Comparison of ENCODE assay signal across 18 cellular contexts in genomic region chr22:40218152-40218551, GRCh38. TPM values are rescaled to one million over a fixed set of nuclear protein-coding genes. Genes with fewer than 3 reads are reported as not detected.
A peak's percentile ranks its signal among the peaks of the same experiment; 100 is the strongest.
DNase-seq lines count a peak whose midpoint lies in the region; ATAC-seq and TF ChIP-seq lines count a peak whose summit lies in the region.
"Had no signal": no experiment of that assay in that cellular context is flagged by ENCODE, and none has a peak within 500 bp of the region (broad histone marks: within the 10 kb centered on the region; RNA-seq: fewer than 3 reads in every experiment).

No MANE protein-coding gene starts in this region.

- peak; percentile 16 for ATAC-seq in central memory CD8-positive, alpha-beta T cell (replicated peaks; ENCODE audit: extremely low read depth, poor library complexity, severe bottlenecking)
- no peak for ATAC-seq in foreskin keratinocyte
- ATAC-seq: pancreas had no signal

- H3K36me3 ChIP-seq in HEK293 (ENCODE audit: control insufficient read depth in 2 of 2, insufficient read depth in 1 of 2, low read length in 2 of 2) (no peaks in the 10 kb centered on the region; a peak in 1 of 3 replicates), neutrophil (no peaks in the 10 kb centered on the region), A673 (ENCODE audit: insufficient read depth, low read length, poor library complexity, severe bottlenecking) (no peaks in the 10 kb centered on the region)
- H3K36me3 ChIP-seq: cardiac muscle cell, pancreas had no signal

- H3K27ac Mint-ChIP-seq in T-helper 1 cell treated with Interleukin-12 subunit alpha and Interleukin-12 subunit beta and Interleukin-4 antibody, amounts not matched to agents 30 μg/mL and 1 μg/mL, for 36 hours, result peak overlapping the region; percentile 50
- peak overlapping the region; percentile 85 for H3K27ac Mint-ChIP-seq in central memory CD8-positive, alpha-beta T cell (ENCODE audit: low read depth)

- intact Hi-C loops in A673 (cut with micrococcal nuclease; ENCODE audit: unreplicated experiment), result no loop called here

- peaks cover 14% of the 10 kb centered on the region for H3K36me3 Mint-ChIP-seq in T-helper 1 cell treated with Interleukin-12 subunit alpha and Interleukin-12 subunit beta and Interleukin-4 antibody, amounts not matched to agents 30 μg/mL and 1 μg/mL, for 36 hours (ENCODE audit: low read depth)
- H3K36me3 Mint-ChIP-seq in central memory CD8-positive, alpha-beta T cell (ENCODE audit: insufficient read depth), result peaks cover 9% of the 10 kb centered on the region

- H3K4me3 ChIP-seq in HEK293 (ENCODE audit: low read depth, low read length), result no peak overlapping the region
- H3K4me3 ChIP-seq in neutrophil (ENCODE audit: low read depth in 1 of 2, low read length in 1 of 2), result no peak overlapping the region
- H3K4me3 ChIP-seq in A673 (ENCODE audit: low read depth, low read length, poor library complexity, severe bottlenecking), result no peak overlapping the region
- H3K4me3 ChIP-seq: BLaER1, cardiac muscle cell, pancreas, skin epidermis had no signal

- no peak for TF ChIP-seq CTCF in HEK293 (tag by site-specific recombination; IDR thresholded peaks at IDR 0.05)
- no peak for TF ChIP-seq CTCF in neutrophil (IDR thresholded peaks at IDR 0.05)
- no peak for TF ChIP-seq CTCF in A673 (conservative IDR thresholded peaks at IDR 0.05; ENCODE audit: low read depth, low read length)
- TF ChIP-seq CTCF in foreskin keratinocyte (conservative IDR thresholded peaks at IDR 0.05), result no peak

- no peaks in the 10 kb centered on the region for H3K27me3 ChIP-seq in neutrophil
- no peaks in the 10 kb centered on the region for H3K27me3 ChIP-seq in A673 (replicated peaks; ENCODE audit: insufficient read depth, low read depth, low read length, poor library complexity)
- no peaks in the 10 kb centered on the region for H3K27me3 ChIP-seq in foreskin keratinocyte
- H3K27me3 ChIP-seq: BLaER1, cardiac muscle cell, pancreas had no signal

- DNase-seq in T-helper 1 cell (no peak), A673 (ENCODE audit: low spot score) (no peak), foreskin keratinocyte (no peak), hypothalamus (lab: John Stamatoyannopoulos, UW) (no peak)
- DNase-seq in central memory CD8-positive, alpha-beta T cell (ENCODE audit: low spot score in 2 of 2), result no peak
- DNase-seq: activated naive CD4-positive, alpha-beta T cell; MV-4-11; NCI-H2029 treated with DMSO at 0.1 percent for 48 hours; NCI-H524 treated with DMSO at 0.1 percent for 48 hours; pancreas; trophoblast cell had no signal

- H3K9me3 ChIP-seq in HEK293 (ENCODE audit: control insufficient read depth, insufficient read depth, low read depth, low read length), result no peaks in the 10 kb centered on the region
- H3K9me3 ChIP-seq in neutrophil, result no peaks in the 10 kb centered on the region
- H3K9me3 ChIP-seq in A673 (ENCODE audit: low read depth, low read length, poor library complexity, severe bottlenecking), result no peaks in the 10 kb centered on the region
- H3K9me3 ChIP-seq: BLaER1, pancreas had no signal

- H3K4me1 Mint-ChIP-seq in T-helper 1 cell treated with Interleukin-12 subunit alpha and Interleukin-12 subunit beta and Interleukin-4 antibody, amounts not matched to agents 30 μg/mL and 1 μg/mL, for 36 hours (ENCODE audit: low read depth), result peaks cover 53% of the 10 kb centered on the region
- peaks cover 79% of the 10 kb centered on the region for H3K4me1 Mint-ChIP-seq in central memory CD8-positive, alpha-beta T cell

- no TSS peak for BruUV-seq in A673 (replicated peaks; lab: Mats Ljungman, UMichigan)

- H3K4me3 Mint-ChIP-seq in T-helper 1 cell treated with Interleukin-12 subunit alpha and Interleukin-12 subunit beta and Interleukin-4 antibody, amounts not matched to agents 30 μg/mL and 1 μg/mL, for 36 hours, result no peak overlapping the region
- H3K4me3 Mint-ChIP-seq in central memory CD8-positive, alpha-beta T cell, result no peak overlapping the region

- POLR2A ChIA-PET in HEK293 (lab: Yijun Ruan, JAX) (no interaction called here), A673 (lab: Charles Lee; ENCODE audit: low non-redundant PET) (no interaction called here)

- H3K4me1 ChIP-seq in HEK293 (ENCODE audit: control insufficient read depth, insufficient read depth, low read length) (peaks cover 13% of the 10 kb centered on the region), neutrophil (ENCODE audit: control insufficient read depth in 1 of 2, insufficient read depth in 1 of 2, low read depth in 1 of 2, low read length in 1 of 2) (peaks cover 80 to 84% of the 10 kb centered on the region in 2 experiments), A673 (ENCODE audit: insufficient read depth, low read length, poor library complexity, severe bottlenecking) (peaks cover 24% of the 10 kb centered on the region), foreskin keratinocyte (peaks cover 18% of the 10 kb centered on the region)

- CTCF ChIA-PET in HEK293 (lab: Yijun Ruan, JAX), result interaction anchor here (0.6 to 0.8 kb wide), 2 partner anchors 130 to 1301 kb away, joined by 3 to 4 read pairs; no protein-coding TSS in a partner anchor
- CTCF ChIA-PET in A673 (lab: Charles Lee), result no interaction called here

- no peaks in the 10 kb centered on the region for H3K27me3 Mint-ChIP-seq in T-helper 1 cell treated with Interleukin-12 subunit alpha and Interleukin-12 subunit beta and Interleukin-4 antibody, amounts not matched to agents 30 μg/mL and 1 μg/mL, for 36 hours (ENCODE audit: low read depth)
- H3K27me3 Mint-ChIP-seq in central memory CD8-positive, alpha-beta T cell, result no peaks in the 10 kb centered on the region

- no peaks in the 10 kb centered on the region for H3K9me3 Mint-ChIP-seq in T-helper 1 cell treated with Interleukin-12 subunit alpha and Interleukin-12 subunit beta and Interleukin-4 antibody, amounts not matched to agents 30 μg/mL and 1 μg/mL, for 36 hours
- H3K9me3 Mint-ChIP-seq in central memory CD8-positive, alpha-beta T cell, result no peaks in the 10 kb centered on the region

- H3K27ac ChIP-seq in HEK293 (ENCODE audit: extremely low read depth, low read depth, low read length) (no peak overlapping the region), neutrophil (peak overlapping the region; percentile 50), A673 (ENCODE audit: low read depth, low read length, poor library complexity, severe bottlenecking) (no peak overlapping the region), foreskin keratinocyte (no peak overlapping the region)
- H3K27ac ChIP-seq: 22Rv1, BLaER1, cardiac muscle cell, pancreas had no signal

TF ChIP-seq in HEK293, 187 proteins besides CTCF, POLR2A, EP300 and RAD21:
- TF ChIP-seq SCRT2 (tag by site-specific recombination; IDR thresholded peaks at IDR 0.05) (no peak), ZNF121 (tag by site-specific recombination; IDR thresholded peaks at IDR 0.05) (no peak), ZNF362 (tag by site-specific recombination; IDR thresholded peaks at IDR 0.05) (peak; percentile 83; the same call in 1 of the 2 replicates)

RNA-seq across cellular contexts. Expression of gene TNRC6B, which starts 40.4 kb away (rescaled TPM):
- 52.2 and 56.6 TPM in 2 replicates for total RNA-seq in A673 (2021)
- 14.6 and 14.7 TPM in 2 replicates for total RNA-seq in foreskin keratinocyte
- polyA plus RNA-seq in foreskin keratinocyte, result 2.1 and 2.5 TPM in 2 replicates
